Comparison of ENCODE assay signal across 1 cellular context in the genomic region with DNA sequence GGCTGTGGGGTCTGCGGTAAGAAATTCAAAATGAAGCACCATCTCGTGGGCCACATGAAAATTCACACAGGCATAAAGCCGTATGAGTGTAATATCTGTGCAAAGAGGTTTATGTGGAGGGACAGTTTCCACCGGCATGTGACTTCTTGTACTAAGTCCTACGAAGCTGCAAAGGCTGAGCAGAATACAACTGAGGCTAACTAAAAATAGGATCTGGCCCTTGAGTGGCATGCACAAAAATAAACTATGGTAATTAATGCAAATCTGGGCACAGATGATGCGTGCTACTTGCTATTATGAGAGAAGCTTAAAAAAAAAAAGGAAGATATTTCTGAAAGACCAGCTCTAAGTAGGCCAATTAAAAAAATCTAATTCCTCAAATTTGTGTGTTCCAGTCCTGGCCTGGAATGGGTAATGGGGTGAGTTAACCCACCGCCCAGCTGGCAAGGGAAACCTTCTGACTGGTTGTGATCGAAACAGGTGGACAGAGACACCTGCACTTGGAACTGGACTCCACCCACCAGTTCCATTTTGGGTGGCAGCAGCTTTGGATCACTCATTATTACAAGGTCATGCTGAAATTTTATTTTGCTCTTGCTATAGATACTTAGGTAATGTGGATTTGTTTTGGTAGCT.
TF ChIP-seq lines count a peak whose summit lies in the region.

No MANE protein-coding gene starts in this region.

TF ChIP-seq in HepG2, 621 proteins besides CTCF, POLR2A, EP300 and RAD21:
- TF ChIP-seq RBM22 (optimal IDR thresholded peaks at IDR 0.05; ENCODE audit: low read length): no peak
TF ChIP-seq in HepG2: peak in this region for 0.
